In genomic region chr11:75347781-75348613, GRCh38 we compare ENCODE assay signal across 8 cellular contexts. TPM values are rescaled to one million over a fixed set of nuclear protein-coding genes. Genes with fewer than 3 reads are reported as not detected.
DNase-seq lines count a peak whose midpoint lies in the region; ATAC-seq and TF ChIP-seq lines count a peak whose summit lies in the region.

No MANE protein-coding gene starts in this region.

- H3K79me1 ChIP-seq in mesenchymal stem cell (replicated peaks; ENCODE audit: low read length, poor library complexity, severe bottlenecking): peaks cover 26% of the 10 kb centered on the region

- H4K91ac ChIP-seq in mesenchymal stem cell (ENCODE audit: low read length): peak overlapping the region; percentile 52

- H3K23ac ChIP-seq in mesenchymal stem cell (ENCODE audit: low read length in 2 of 2): no peak overlapping the region

- H2BK5ac ChIP-seq in mesenchymal stem cell (ENCODE audit: low read depth, low read length, poor library complexity, severe bottlenecking): no peak overlapping the region

- peak overlapping the region; percentile 39 to 60 for H3K4ac ChIP-seq in mesenchymal stem cell (ENCODE audit: low read depth in 1 of 2, low read length in 2 of 2)

- H3K79me2 ChIP-seq in neural progenitor cell (ENCODE audit: low read depth): no peaks in the 10 kb centered on the region

- H3K4me1 ChIP-seq in mesenchymal stem cell (ENCODE audit: control insufficient read depth, insufficient read depth, low read depth, low read length) (peaks cover 54% of the 10 kb centered on the region), neural progenitor cell (peaks cover 35% of the 10 kb centered on the region)

- no peak overlapping the region for H2BK120ac ChIP-seq in mesenchymal stem cell (ENCODE audit: low read depth, low read length)

- no peak for ATAC-seq in HG02763 (IDR thresholded peaks at IDR 0.05; ENCODE audit: unreplicated experiment)

- CTCF ChIA-PET in AG04449 (lab: Yijun Ruan, JAX): interaction anchor here (0.9 to 4.2 kb wide), 5 partner anchors 8 to 36 kb away, joined by 3 to 16 read pairs (median 6); no protein-coding TSS in a partner anchor

- H3K9me3 Mint-ChIP-seq in brain (peaks cover 0 to 3% (median 0%) of the 10 kb centered on the region in 5 experiments), neural progenitor cell (no peaks in the 10 kb centered on the region)

- H3K9me3 ChIP-seq in mesenchymal stem cell (ENCODE audit: control insufficient read depth, low read length) (no peaks in the 10 kb centered on the region), neural progenitor cell (ENCODE audit: low read depth) (no peaks in the 10 kb centered on the region)

- H3K27me3 Mint-ChIP-seq in brain: peaks cover 4% of the 10 kb centered on the region
- peaks cover 14% of the 10 kb centered on the region for H3K27me3 Mint-ChIP-seq in neural progenitor cell (ENCODE audit: insufficient read depth, low read depth)

- peak overlapping the region; percentile 46 for H3K27ac ChIP-seq in mesenchymal stem cell (ENCODE audit: low read length, poor library complexity, severe bottlenecking)
- H3K27ac ChIP-seq in neural progenitor cell: no peak overlapping the region

- no peaks in the 10 kb centered on the region for H3K27me3 ChIP-seq in mesenchymal stem cell (ENCODE audit: control insufficient read depth in 1 of 2, insufficient read depth in 1 of 2, low read length in 2 of 2)
- peaks cover 30% of the 10 kb centered on the region for H3K27me3 ChIP-seq in neural progenitor cell

- no peak overlapping the region for H2BK15ac ChIP-seq in mesenchymal stem cell (ENCODE audit: low read depth, poor library complexity, severe bottlenecking)

- H2BK12ac ChIP-seq in mesenchymal stem cell (ENCODE audit: low read length in 2 of 2): peak overlapping the region; percentile 75 to 85

- H3K36me3 Mint-ChIP-seq in brain: no peaks in the 10 kb centered on the region
- no peaks in the 10 kb centered on the region for H3K36me3 Mint-ChIP-seq in neural progenitor cell

- H3K9ac ChIP-seq in mesenchymal stem cell (ENCODE audit: low read length): peak overlapping the region; percentile 36
- H3K9ac ChIP-seq in neural progenitor cell: no peak overlapping the region

- no peaks in the 10 kb centered on the region for H4K20me1 ChIP-seq in neural progenitor cell (ENCODE audit: low read depth)

- no peak overlapping the region for H3K4me2 ChIP-seq in mesenchymal stem cell (ENCODE audit: low read length, poor library complexity, severe bottlenecking)
- no peak overlapping the region for H3K4me2 ChIP-seq in neural progenitor cell

- peak; percentile 86 for DNase-seq in AG04449 (ENCODE audit: low read depth, low spot score)
- DNase-seq in HCEC 1CT: peak; percentile 95
- DNase-seq in mesenchymal stem cell: peak; percentile 98
- DNase-seq in neural progenitor cell (ENCODE audit: low spot score): no peak
- DNase-seq in NCI-H146 treated with DMSO at 0.1 percent for 48 hours (lab: John Stamatoyannopoulos, UW; ENCODE audit: unreplicated experiment): no peak
- no peak for DNase-seq in putamen (ENCODE audit: low spot score)

- peak overlapping the region; percentile 88 to 94 for H3K18ac ChIP-seq in mesenchymal stem cell (ENCODE audit: low read depth in 1 of 2, low read length in 2 of 2)

- H3K14ac ChIP-seq in mesenchymal stem cell (ENCODE audit: low read length in 2 of 2): no peak overlapping the region

- H3K4me3 Mint-ChIP-seq in brain (peak overlapping the region in 3 of 5 experiments; percentile 1 to 14 (median 6)), neural progenitor cell (no peak overlapping the region)

- no peak overlapping the region for H2AK5ac ChIP-seq in mesenchymal stem cell (ENCODE audit: low read length, severe bottlenecking)

- 17% methylated on average over 8 of the region's 8 CpGs for WGBS in mesenchymal stem cell

- H3K4me3 ChIP-seq in AG04449 (ENCODE audit: low read depth, low read length) (no peak overlapping the region), mesenchymal stem cell (ENCODE audit: insufficient read depth in 1 of 2, low read depth in 1 of 2, low read length in 2 of 2) (no peak overlapping the region), neural progenitor cell (no peak overlapping the region)

- H3K27ac Mint-ChIP-seq in brain (peak overlapping the region in 4 of 5 experiments; percentile 8 to 94 (median 75)), neural progenitor cell (no peak overlapping the region)

- POLR2A ChIA-PET in AG04449 (lab: Yijun Ruan, JAX): interaction anchor here (1.0 to 1.3 kb wide), 3 partner anchors 8 to 22 kb away, joined by 3 to 8 read pairs (median 6); no protein-coding TSS in a partner anchor

- no peak for TF ChIP-seq CTCF in AG04449 (IDR thresholded peaks at IDR 0.05; ENCODE audit: insufficient read depth, low read length, missing control alignments)
- no peak for TF ChIP-seq CTCF in brain (conservative IDR thresholded peaks at IDR 0.05)
- TF ChIP-seq CTCF in neural progenitor cell (IDR thresholded peaks at IDR 0.05): no peak

- H2AFZ ChIP-seq in mesenchymal stem cell (ENCODE audit: low read depth, low read length) (no peak overlapping the region), neural progenitor cell (replicated peaks) (no peak overlapping the region)

- H4K8ac ChIP-seq in mesenchymal stem cell (ENCODE audit: low read length): peak overlapping the region; percentile 59

- H3F3A ChIP-seq in neural progenitor cell (ENCODE audit: low read depth): peaks cover 33% of the 10 kb centered on the region

- H3K36me3 ChIP-seq in mesenchymal stem cell (ENCODE audit: control insufficient read depth in 1 of 2, insufficient read depth in 2 of 2, low read depth in 1 of 2, low read length in 2 of 2): peaks cover 0 to 11% of the 10 kb centered on the region in 2 experiments
- no peaks in the 10 kb centered on the region for H3K36me3 ChIP-seq in neural progenitor cell

- H3K4me1 Mint-ChIP-seq in brain (peaks cover 86% of the 10 kb centered on the region), neural progenitor cell (peaks cover 43% of the 10 kb centered on the region)

RNA-seq across cellular contexts. Expression of gene ARRB1, which starts 3.5 kb away (rescaled TPM):
- polyA plus RNA-seq in brain (ENCODE audit: insufficient read depth, low read depth, low replicate concordance): 24.8 TPM
- polyA plus RNA-seq in mesenchymal stem cell (2013, experiment 1 of 2): 65.2 TPM
- polyA plus RNA-seq in mesenchymal stem cell (2013, experiment 2 of 2): 64.4 TPM
- 1.0 and 1.8 TPM in 2 replicates for total RNA-seq in neural progenitor cell (ENCODE audit: low replicate concordance)

RNA-seq across cellular contexts. Expression of gene RPS3, which starts 51.3 kb away (rescaled TPM):
- 3,030 TPM for polyA plus RNA-seq in brain (ENCODE audit: insufficient read depth, low read depth, low replicate concordance)
- 4,029 TPM for polyA plus RNA-seq in mesenchymal stem cell (2013, experiment 1 of 2)
- 4,151 TPM for polyA plus RNA-seq in mesenchymal stem cell (2013, experiment 2 of 2)
- 1,927 and 1,962 TPM in 2 replicates for total RNA-seq in neural progenitor cell (ENCODE audit: low replicate concordance)

Comparison
In these comparisons a context has a peak if more than half of its experiments do, and no peak if none do; other contexts are left out.
1. DNase-seq: peak in AG04449 (single experiment), HCEC 1CT (single experiment) and mesenchymal stem cell (single experiment); none in neural progenitor cell (single experiment), NCI-H146 treated with DMSO at 0.1 percent for 48 hours (single experiment) and putamen (single experiment).